ENCODE assay signal across 9 cellular contexts in genomic region chr4:2006956-2007653, GRCh38. TPM values are rescaled to one million over a fixed set of nuclear protein-coding genes. Genes with fewer than 3 reads are reported as not detected.
DNase-seq lines count a peak whose midpoint lies in the region; ATAC-seq lines count a peak whose summit lies in the region.
"Had no signal": no experiment of that assay in that cellular context is flagged by ENCODE, and none has a peak within 500 bp of the region (broad histone marks: within the 10 kb centered on the region; RNA-seq: fewer than 3 reads in every experiment).

No MANE protein-coding gene starts in this region.

- H3K36me3 ChIP-seq in stomach smooth muscle (ENCODE audit: control insufficient read depth in 2 of 2, insufficient read depth in 2 of 2, low read length in 2 of 2) = peaks cover 0 to 5% of the 10 kb centered on the region in 2 donors

- intact Hi-C loops in activated CD4-positive, alpha-beta T cell treated with anti-CD3 and anti-CD28 coated beads, Interleukin-2, amount 10 ng/mL, durations not matched to agents 24 days and 14 days (cut with micrococcal nuclease) = loop anchor here (5.0 to 10.0 kb wide), 4 partner anchors 132 to 408 kb away; partner anchors contain the start of genes CFAP99, NSD2 and ZFYVE28
- intact Hi-C loops in activated T-helper 1 cell treated with anti-CD3 and anti-CD28 coated beads, Interleukin-12 subunit alpha, Interleukin-12 subunit beta, Interleukin-2, Interleukin-4 antibody, amounts not matched to agents 30 ng/mL and 10 ng/mL and 1 ng/mL, durations not matched to agents 14 hours and 24 hours and 36 hours (cut with micrococcal nuclease) = loop anchor here (5.0 kb wide), 3 partner anchors 165 to 530 kb away; partner anchors contain the start of genes FAM193A, TACC3 and TMEM129

- DNase-seq in activated CD4-positive, alpha-beta T cell treated with anti-CD3 and anti-CD28 coated beads, Interleukin-2, amount 10 ng/mL, durations not matched to agents 24 days and 14 days = no peak
- DNase-seq in activated CD4-positive, alpha-beta T cell treated with anti-CD3 and anti-CD28 coated beads for 1 hour = no peak
- DNase-seq in activated T-helper 1 cell treated with anti-CD3 and anti-CD28 coated beads, Interleukin-12 subunit alpha, Interleukin-12 subunit beta, Interleukin-2, Interleukin-4 antibody, amounts not matched to agents 30 ng/mL and 10 ng/mL and 1 ng/mL, durations not matched to agents 14 hours and 24 hours and 36 hours (ENCODE audit: low spot score) = no peak
- DNase-seq in foreskin melanocyte = no peak
- no peak for DNase-seq in NCI-H226
- DNase-seq: NCI-H187 treated with DMSO at 0.1 percent for 48 hours had no signal

- H3K36me3 Mint-ChIP-seq in activated CD4-positive, alpha-beta T cell treated with anti-CD3 and anti-CD28 coated beads, Interleukin-2, amount 10 ng/mL, durations not matched to agents 24 days and 14 days (ENCODE audit: low read depth) = peaks cover 36% of the 10 kb centered on the region
- peaks cover 29% of the 10 kb centered on the region for H3K36me3 Mint-ChIP-seq in activated T-helper 1 cell treated with anti-CD3 and anti-CD28 coated beads, Interleukin-12 subunit alpha, Interleukin-12 subunit beta, Interleukin-2, Interleukin-4 antibody, amounts not matched to agents 30 ng/mL and 10 ng/mL and 1 ng/mL, durations not matched to agents 14 hours and 24 hours and 36 hours (ENCODE audit: low read depth)

- H3K27me3 ChIP-seq in stomach smooth muscle (ENCODE audit: control insufficient read depth in 1 of 2, insufficient read depth in 2 of 2, low read length in 2 of 2) = no peaks in the 10 kb centered on the region

- peak overlapping the region; percentile 91 for H3K4me3 Mint-ChIP-seq in activated CD4-positive, alpha-beta T cell treated with anti-CD3 and anti-CD28 coated beads, Interleukin-2, amount 10 ng/mL, durations not matched to agents 24 days and 14 days
- H3K4me3 Mint-ChIP-seq in activated T-helper 1 cell treated with anti-CD3 and anti-CD28 coated beads, Interleukin-12 subunit alpha, Interleukin-12 subunit beta, Interleukin-2, Interleukin-4 antibody, amounts not matched to agents 30 ng/mL and 10 ng/mL and 1 ng/mL, durations not matched to agents 14 hours and 24 hours and 36 hours = peak overlapping the region; percentile 92

- H3K4me3 ChIP-seq in iPS-18c (ENCODE audit: insufficient read depth, low read depth, low read length) (peak overlapping the region; percentile 100), stomach smooth muscle (ENCODE audit: low read length in 2 of 2) (peak overlapping the region; percentile 47 to 96)

- no peak for ATAC-seq in HG02981 (IDR thresholded peaks at IDR 0.05; ENCODE audit: unreplicated experiment)

- peaks cover 39% of the 10 kb centered on the region for H3K4me1 Mint-ChIP-seq in activated CD4-positive, alpha-beta T cell treated with anti-CD3 and anti-CD28 coated beads, Interleukin-2, amount 10 ng/mL, durations not matched to agents 24 days and 14 days
- H3K4me1 Mint-ChIP-seq in activated T-helper 1 cell treated with anti-CD3 and anti-CD28 coated beads, Interleukin-12 subunit alpha, Interleukin-12 subunit beta, Interleukin-2, Interleukin-4 antibody, amounts not matched to agents 30 ng/mL and 10 ng/mL and 1 ng/mL, durations not matched to agents 14 hours and 24 hours and 36 hours (ENCODE audit: low read depth) = peaks cover 40% of the 10 kb centered on the region

- peaks cover 4% of the 10 kb centered on the region for H3K9me3 Mint-ChIP-seq in activated CD4-positive, alpha-beta T cell treated with anti-CD3 and anti-CD28 coated beads, Interleukin-2, amount 10 ng/mL, durations not matched to agents 24 days and 14 days
- H3K9me3 Mint-ChIP-seq in activated T-helper 1 cell treated with anti-CD3 and anti-CD28 coated beads, Interleukin-12 subunit alpha, Interleukin-12 subunit beta, Interleukin-2, Interleukin-4 antibody, amounts not matched to agents 30 ng/mL and 10 ng/mL and 1 ng/mL, durations not matched to agents 14 hours and 24 hours and 36 hours = peaks cover 7% of the 10 kb centered on the region

- H3K27ac Mint-ChIP-seq in activated CD4-positive, alpha-beta T cell treated with anti-CD3 and anti-CD28 coated beads, Interleukin-2, amount 10 ng/mL, durations not matched to agents 24 days and 14 days = peak overlapping the region; percentile 91
- H3K27ac Mint-ChIP-seq in activated T-helper 1 cell treated with anti-CD3 and anti-CD28 coated beads, Interleukin-12 subunit alpha, Interleukin-12 subunit beta, Interleukin-2, Interleukin-4 antibody, amounts not matched to agents 30 ng/mL and 10 ng/mL and 1 ng/mL, durations not matched to agents 14 hours and 24 hours and 36 hours = peak overlapping the region; percentile 83

- H3K9me3 ChIP-seq in iPS-18c (ENCODE audit: control insufficient read depth, insufficient read depth, low read length) = no peaks in the 10 kb centered on the region
- no peaks in the 10 kb centered on the region for H3K9me3 ChIP-seq in stomach smooth muscle (ENCODE audit: control insufficient read depth in 2 of 2, low read length in 2 of 2)

- no peak overlapping the region for H3K27ac ChIP-seq in stomach smooth muscle (ENCODE audit: low read length)

- peak overlapping the region in 1 of 2 donors; percentile 91 for H3K9ac ChIP-seq in stomach smooth muscle (ENCODE audit: low read length in 2 of 2)

- peaks cover 16% of the 10 kb centered on the region for H3K4me1 ChIP-seq in stomach smooth muscle (ENCODE audit: control insufficient read depth, insufficient read depth, low read length)

- H3K27me3 Mint-ChIP-seq in activated CD4-positive, alpha-beta T cell treated with anti-CD3 and anti-CD28 coated beads, Interleukin-2, amount 10 ng/mL, durations not matched to agents 24 days and 14 days = peaks cover 8% of the 10 kb centered on the region
- H3K27me3 Mint-ChIP-seq in activated T-helper 1 cell treated with anti-CD3 and anti-CD28 coated beads, Interleukin-12 subunit alpha, Interleukin-12 subunit beta, Interleukin-2, Interleukin-4 antibody, amounts not matched to agents 30 ng/mL and 10 ng/mL and 1 ng/mL, durations not matched to agents 14 hours and 24 hours and 36 hours (ENCODE audit: insufficient read depth) = peaks cover 4% of the 10 kb centered on the region

RNA-seq across cellular contexts. Expression of gene NELFA, which starts 1.7 kb away (rescaled TPM):
- 51.1 and 57.4 TPM in 2 replicates for total RNA-seq in activated CD4-positive, alpha-beta T cell treated with anti-CD3 and anti-CD28 coated beads, Interleukin-2, amount 10 ng/mL, durations not matched to agents 24 days and 14 days
- 52.9 and 55.4 TPM in 2 replicates for total RNA-seq in activated T-helper 1 cell treated with anti-CD3 and anti-CD28 coated beads, Interleukin-12 subunit alpha, Interleukin-12 subunit beta, Interleukin-2, Interleukin-4 antibody, amounts not matched to agents 30 ng/mL and 10 ng/mL and 1 ng/mL, durations not matched to agents 14 hours and 24 hours and 36 hours

RNA-seq across cellular contexts. Expression of gene NAT8L, which starts 52.0 kb away (rescaled TPM):
- 7.3 and 7.7 TPM in 2 replicates for total RNA-seq in activated CD4-positive, alpha-beta T cell treated with anti-CD3 and anti-CD28 coated beads, Interleukin-2, amount 10 ng/mL, durations not matched to agents 24 days and 14 days
- total RNA-seq in activated T-helper 1 cell treated with anti-CD3 and anti-CD28 coated beads, Interleukin-12 subunit alpha, Interleukin-12 subunit beta, Interleukin-2, Interleukin-4 antibody, amounts not matched to agents 30 ng/mL and 10 ng/mL and 1 ng/mL, durations not matched to agents 14 hours and 24 hours and 36 hours = 7.4 and 8.0 TPM in 2 replicates
